ENCODE assay signal across 27 cellular contexts in genomic region chr9:124326378-124326777, GRCh38.
"Had no signal": no experiment of that assay in that cellular context is flagged by ENCODE, and none has a peak within 500 bp of the region (broad histone marks: within the 10 kb centered on the region; RNA-seq: fewer than 3 reads in every experiment).

No MANE protein-coding gene starts in this region.

- H3K9me3 ChIP-seq: SJSA1, SK-N-SH had no signal

- DNase-seq: activated CD4-positive, alpha-beta T cell treated with anti-CD3 and anti-CD28 coated beads for 36 hours; activated CD4-positive, alpha-beta T cell treated with anti-CD3 and anti-CD28 coated beads, Interleukin-2, amount 10 ng/mL, durations not matched to agents 7 days and 5 days; activated CD4-positive, alpha-beta T cell treated with anti-CD3 and anti-CD28 coated beads, Interleukin-2, amount 50 U/mL, for 48 hours; activated CD8-positive, alpha-beta memory T cell treated with anti-CD3 and anti-CD28 coated beads, Interleukin-2, amount 50 U/mL, for 4 hours; activated CD8-positive, alpha-beta T cell treated with anti-CD3 and anti-CD28 coated beads, Interleukin-2, amount 10 ng/mL, durations not matched to agents 7 days and 5 days; activated effector memory CD4-positive, alpha-beta T cell treated with Interleukin-2 at 50 U/mL for 16 hours; activated naive CD4-positive, alpha-beta T cell treated with anti-CD3 and anti-CD28 coated beads, Interleukin-2, amount 10 ng/mL, durations not matched to agents 7 days and 5 days; activated naive CD8-positive, alpha-beta T cell treated with anti-CD3 and anti-CD28 coated beads, Interleukin-2, amount 50 U/mL, for 24 hours; activated T-cell treated with anti-CD3 and anti-CD28 coated beads for 4 hours; activated T-cell treated with anti-CD3 and anti-CD28 coated beads, Interleukin-2, amount 50 U/mL, for 4 hours; anterior cingulate cortex; brain microvascular endothelial cell; central memory CD4-positive, alpha-beta T cell; Karpas-422; NCI-H1105; NCI-H1417 treated with DMSO at 0.1 percent for 48 hours; NCI-H1930; NCI-H2081 treated with DMSO at 0.1 percent for 48 hours; NCI-H226; NCI-H524 treated with DMSO at 0.1 percent for 48 hours; SHP77; SK-N-SH had no signal

- H3K27me3 Mint-ChIP-seq: activated CD4-positive, alpha-beta T cell treated with anti-CD3 and anti-CD28 coated beads for 36 hours; activated CD4-positive, alpha-beta T cell treated with anti-CD3 and anti-CD28 coated beads, Interleukin-2, amount 10 ng/mL, durations not matched to agents 7 days and 5 days; activated naive CD4-positive, alpha-beta T cell treated with anti-CD3 and anti-CD28 coated beads, Interleukin-2, amount 10 ng/mL, durations not matched to agents 7 days and 5 days; activated naive CD8-positive, alpha-beta T cell; activated naive CD8-positive, alpha-beta T cell treated with anti-CD3 and anti-CD28 coated beads, Interleukin-2, amount 50 U/mL, for 24 hours had no signal

- H3K27ac Mint-ChIP-seq: activated CD4-positive, alpha-beta T cell treated with anti-CD3 and anti-CD28 coated beads for 36 hours; activated CD4-positive, alpha-beta T cell treated with anti-CD3 and anti-CD28 coated beads, Interleukin-2, amount 10 ng/mL, durations not matched to agents 7 days and 5 days; activated CD8-positive, alpha-beta T cell treated with anti-CD3 and anti-CD28 coated beads, Interleukin-2, amount 10 ng/mL, durations not matched to agents 7 days and 5 days; activated naive CD4-positive, alpha-beta T cell treated with anti-CD3 and anti-CD28 coated beads, Interleukin-2, amount 10 ng/mL, durations not matched to agents 7 days and 5 days; activated naive CD8-positive, alpha-beta T cell; activated naive CD8-positive, alpha-beta T cell treated with anti-CD3 and anti-CD28 coated beads, Interleukin-2, amount 50 U/mL, for 24 hours; T-helper 1 cell treated with Interleukin-12 subunit alpha and Interleukin-12 subunit beta and Interleukin-4 antibody, amounts not matched to agents 30 μg/mL and 1 μg/mL, for 36 hours; T-helper 2 cell treated with Interferon-gamma antibody and Interleukin-4, amounts not matched to agents 5 μg/mL and 100 μg/mL, for 36 hours had no signal

- H3K4me1 ChIP-seq: SJSA1 had no signal

- H3K27ac ChIP-seq: brain microvascular endothelial cell, SJSA1 had no signal

- H3K9ac ChIP-seq: SK-N-SH had no signal

- H3K4me3 Mint-ChIP-seq: activated CD4-positive, alpha-beta T cell treated with anti-CD3 and anti-CD28 coated beads for 36 hours; activated CD4-positive, alpha-beta T cell treated with anti-CD3 and anti-CD28 coated beads, Interleukin-2, amount 10 ng/mL, durations not matched to agents 7 days and 5 days; activated CD8-positive, alpha-beta T cell treated with anti-CD3 and anti-CD28 coated beads, Interleukin-2, amount 10 ng/mL, durations not matched to agents 7 days and 5 days; activated naive CD4-positive, alpha-beta T cell treated with anti-CD3 and anti-CD28 coated beads, Interleukin-2, amount 10 ng/mL, durations not matched to agents 7 days and 5 days; activated naive CD8-positive, alpha-beta T cell; activated naive CD8-positive, alpha-beta T cell treated with anti-CD3 and anti-CD28 coated beads, Interleukin-2, amount 50 U/mL, for 24 hours; activated T-cell treated with anti-CD3 and anti-CD28 coated beads, Interleukin-2, amount 50 U/mL, for 4 hours; T-helper 1 cell treated with Interleukin-12 subunit alpha and Interleukin-12 subunit beta and Interleukin-4 antibody, amounts not matched to agents 30 μg/mL and 1 μg/mL, for 36 hours; T-helper 2 cell treated with Interferon-gamma antibody and Interleukin-4, amounts not matched to agents 5 μg/mL and 100 μg/mL, for 36 hours had no signal

- H3K4me3 ChIP-seq: SJSA1 had no signal

- H3K4me1 Mint-ChIP-seq: activated CD4-positive, alpha-beta T cell treated with anti-CD3 and anti-CD28 coated beads for 36 hours; activated CD4-positive, alpha-beta T cell treated with anti-CD3 and anti-CD28 coated beads, Interleukin-2, amount 10 ng/mL, durations not matched to agents 7 days and 5 days; activated naive CD8-positive, alpha-beta T cell treated with anti-CD3 and anti-CD28 coated beads, Interleukin-2, amount 50 U/mL, for 24 hours had no signal

- H3K27me3 ChIP-seq: brain microvascular endothelial cell, SJSA1 had no signal

- ATAC-seq: activated CD4-positive, alpha-beta T cell treated with anti-CD3 and anti-CD28 coated beads for 36 hours; activated CD8-positive, alpha-beta T cell treated with anti-CD3 and anti-CD28 coated beads, Interleukin-2, amount 10 ng/mL, durations not matched to agents 7 days and 5 days; activated naive CD8-positive, alpha-beta T cell treated with anti-CD3 and anti-CD28 coated beads, Interleukin-2, amount 50 U/mL, for 24 hours; activated T-cell treated with anti-CD3 and anti-CD28 coated beads, Interleukin-2, amount 50 U/mL, for 4 hours; Panc1 had no signal

- H3K4me2 ChIP-seq: SK-N-SH had no signal

- H3K36me3 Mint-ChIP-seq: activated naive CD4-positive, alpha-beta T cell treated with anti-CD3 and anti-CD28 coated beads, Interleukin-2, amount 10 ng/mL, durations not matched to agents 7 days and 5 days; activated naive CD8-positive, alpha-beta T cell had no signal

- H3K9me3 Mint-ChIP-seq: activated CD4-positive, alpha-beta T cell treated with anti-CD3 and anti-CD28 coated beads, Interleukin-2, amount 10 ng/mL, durations not matched to agents 7 days and 5 days; activated naive CD4-positive, alpha-beta T cell treated with anti-CD3 and anti-CD28 coated beads, Interleukin-2, amount 10 ng/mL, durations not matched to agents 7 days and 5 days; activated naive CD8-positive, alpha-beta T cell treated with anti-CD3 and anti-CD28 coated beads, Interleukin-2, amount 50 U/mL, for 24 hours; activated T-cell treated with anti-CD3 and anti-CD28 coated beads, Interleukin-2, amount 50 U/mL, for 4 hours; T-helper 1 cell treated with Interleukin-12 subunit alpha and Interleukin-12 subunit beta and Interleukin-4 antibody, amounts not matched to agents 30 μg/mL and 1 μg/mL, for 36 hours; T-helper 2 cell treated with Interferon-gamma antibody and Interleukin-4, amounts not matched to agents 5 μg/mL and 100 μg/mL, for 36 hours had no signal
